Comparison of ENCODE assay signal across 1 cellular context in genomic region chr9:21479152-21479702, GRCh38.
TF ChIP-seq lines count a peak whose summit lies in the region.

No MANE protein-coding gene starts in this region.

TF ChIP-seq in IMR-90, 13 proteins besides CTCF, POLR2A, EP300 and RAD21 (continued from another document):
- TF ChIP-seq USF2 (IDR thresholded peaks at IDR 0.05; ENCODE audit: low read depth, low read length) (no peak), ELK1 (IDR thresholded peaks at IDR 0.05; ENCODE audit: borderline replicate concordance, low read depth, low read length) (no peak), MXI1 (IDR thresholded peaks at IDR 0.05; ENCODE audit: borderline replicate concordance, low read depth, low read length) (no peak), CEBPB (IDR thresholded peaks at IDR 0.05; ENCODE audit: low read depth, low read length) (no peak)
